Comparison of ENCODE assay signal across 19 cellular contexts in genomic region chr4:89253306-89253705, GRCh38. TPM values are rescaled to one million over a fixed set of nuclear protein-coding genes. Genes with fewer than 3 reads are reported as not detected.
"Had no signal": no experiment of that assay in that cellular context is flagged by ENCODE, and none has a peak within 500 bp of the region (broad histone marks: within the 10 kb centered on the region; RNA-seq: fewer than 3 reads in every experiment).

No MANE protein-coding gene starts in this region.

- H3K27ac Mint-ChIP-seq: activated naive CD8-positive, alpha-beta T cell treated with anti-CD3 and anti-CD28 coated beads for 36 hours; endodermal cell; nephron progenitor cell had no signal

- H3K9me3 ChIP-seq: gastrocnemius medialis, left lung, right atrium auricular region had no signal

- DNase-seq: activated CD4-positive, alpha-beta T cell treated with anti-CD3 and anti-CD28 coated beads for 1 hour; activated CD8-positive, alpha-beta T cell treated with anti-CD3 and anti-CD28 coated beads for 36 hours; activated naive CD8-positive, alpha-beta T cell treated with anti-CD3 and anti-CD28 coated beads for 36 hours; amygdala; endodermal cell; gastrocnemius medialis; left lung; nephron progenitor cell; occipital lobe; stimulated activated CD4-positive, alpha-beta T cell treated with anti-CD3 and anti-CD28 coated beads, Interleukin-15, amount 100 ng/mL, for 24 hours; stimulated activated CD4-positive, alpha-beta T cell treated with anti-CD3 and anti-CD28 coated beads, Interleukin-4, amount 100 ng/mL, for 24 hours; stimulated activated CD8-positive, alpha-beta memory T cell treated with anti-CD3 and anti-CD28 coated beads, Interleukin-4, amount 100 ng/mL, for 48 hours; stimulated activated naive CD8-positive, alpha-beta T cell treated with anti-CD3 and anti-CD28 coated beads, Interleukin-15, Interleukin-2, amounts not matched to agents 100 U/mL and 50 U/mL, for 24 hours; T1000; trophoblast cell had no signal

- H3K36me3 ChIP-seq: gastrocnemius medialis had no signal

- H3K4me3 ChIP-seq: gastrocnemius medialis, left lung, right atrium auricular region had no signal

- H3K9me3 Mint-ChIP-seq: central memory CD8-positive, alpha-beta T cell had no signal

- H3K27me3 ChIP-seq: gastrocnemius medialis, left lung, right atrium auricular region had no signal

- H3K4me3 Mint-ChIP-seq: activated CD8-positive, alpha-beta T cell treated with anti-CD3 and anti-CD28 coated beads for 36 hours; activated naive CD8-positive, alpha-beta T cell treated with anti-CD3 and anti-CD28 coated beads for 36 hours; brain; central memory CD8-positive, alpha-beta T cell; endodermal cell; nephron progenitor cell had no signal

- H3K4me1 ChIP-seq: gastrocnemius medialis, left lung had no signal

- H3K27ac ChIP-seq: gastrocnemius medialis, left lung, right atrium auricular region had no signal

- H3K27me3 Mint-ChIP-seq: activated CD8-positive, alpha-beta T cell treated with anti-CD3 and anti-CD28 coated beads for 36 hours; activated naive CD8-positive, alpha-beta T cell treated with anti-CD3 and anti-CD28 coated beads for 36 hours; central memory CD8-positive, alpha-beta T cell had no signal

RNA-seq across cellular contexts. Expression of gene GPRIN3, which starts 54.3 kb away (rescaled TPM):
- polyA plus RNA-seq: keratinocyte had no signal
